ENCODE assay signal across 8 cellular contexts in genomic region chr9:101028346-101029299, GRCh38. TPM values are rescaled to one million over a fixed set of nuclear protein-coding genes. Genes with fewer than 3 reads are reported as not detected.
DNase-seq lines count a peak whose midpoint lies in the region; ATAC-seq, FAIRE-seq and TF ChIP-seq lines count a peak whose summit lies in the region.

Gene PLPPR1 (plus strand): TSS chr9:101028727.

- H3K9me3 Mint-ChIP-seq in activated T-cell treated with anti-CD3 and anti-CD28 coated beads, Interleukin-2, amount 50 U/mL, for 72 hours: no peaks in the 10 kb centered on the region

- peak within 1 kb of the TSS; percentile 56 to 71 for H3K4me3 Mint-ChIP-seq in activated T-cell treated with anti-CD3 and anti-CD28 coated beads, Interleukin-2, amount 50 U/mL, for 72 hours

- no peak within 1 kb of the TSS for H3K27ac Mint-ChIP-seq in activated T-cell treated with anti-CD3 and anti-CD28 coated beads, Interleukin-2, amount 50 U/mL, for 72 hours

- H3K4me1 Mint-ChIP-seq in activated T-cell treated with anti-CD3 and anti-CD28 coated beads, Interleukin-2, amount 50 U/mL, for 72 hours (ENCODE audit: low read depth): no peaks in the 10 kb centered on the region

- ATAC-seq in activated T-cell treated with anti-CD3 and anti-CD28 coated beads, Interleukin-2, amount 50 U/mL, for 72 hours (replicated peaks in 1 of 2): peak in 1 of 2 donors; percentile 32
- peak; percentile 93 for ATAC-seq in left ventricle myocardium superior
- ATAC-seq in GM18909 (IDR thresholded peaks at IDR 0.05; ENCODE audit: poor library complexity, unreplicated experiment): no peak

- no peak for FAIRE-seq in D721Med (lab: Jason Lieb, UNC)

- peaks cover 55% of the 10 kb centered on the region for H3K27me3 Mint-ChIP-seq in activated T-cell treated with anti-CD3 and anti-CD28 coated beads, Interleukin-2, amount 50 U/mL, for 72 hours (ENCODE audit: low read depth)

- intact Hi-C loops in left ventricle myocardium superior (cut with micrococcal nuclease): no loop called here
- intact Hi-C loops in posterior vena cava (cut with DNase I): no loop called here

- DNase-seq in D721Med (ENCODE audit: insufficient read length, low spot score) (peak; percentile 57), NCI-H1417 treated with DMSO at 0.1 percent for 48 hours (lab: John Stamatoyannopoulos, UW) (peak; percentile 71), left ventricle myocardium superior (peak; percentile 34), posterior vena cava (ENCODE audit: low spot score) (peak; percentile 77), DMS114 treated with DMSO at 0.1 percent for 48 hours (lab: John Stamatoyannopoulos, UW; ENCODE audit: unreplicated experiment) (no peak)
- no peak for DNase-seq in activated T-cell treated with anti-CD3 and anti-CD28 coated beads, Interleukin-2, amount 50 U/mL, for 72 hours
- no peak for DNase-seq in activated CD4-positive, CD25-positive, alpha-beta regulatory T cell (lab: John Stamatoyannopoulos, UW)

- H3K36me3 Mint-ChIP-seq in activated T-cell treated with anti-CD3 and anti-CD28 coated beads, Interleukin-2, amount 50 U/mL, for 72 hours (ENCODE audit: insufficient read depth in 2 of 2): no peaks in the 10 kb centered on the region

- TF ChIP-seq CTCF in D721Med (IDR thresholded peaks at IDR 0.05; ENCODE audit: insufficient read depth, missing control alignments): peak; percentile 1

RNA-seq across cellular contexts. Expression of gene PLPPR1, which starts in this region (rescaled TPM):
- not detected for total RNA-seq in activated T-cell treated with anti-CD3 and anti-CD28 coated beads, Interleukin-2, amount 50 U/mL, for 72 hours
- not detected for total RNA-seq in left ventricle myocardium superior
- total RNA-seq in posterior vena cava: not detected

Comparison
In these comparisons a context has a peak if more than half of its experiments do, and no peak if none do; other contexts are left out.
1. Peak in DNase-seq and ATAC-seq in left ventricle myocardium superior; RNA of the gene not detected or under 1 TPM.
2. Peak in DNase-seq in posterior vena cava; RNA of the gene not detected or under 1 TPM.
3. DNase-seq: peak in D721Med (single experiment) and NCI-H1417 treated with DMSO at 0.1 percent for 48 hours (single experiment); none in activated T-cell treated with anti-CD3 and anti-CD28 coated beads, Interleukin-2, amount 50 U/mL, for 72 hours (0 of 2), activated CD4-positive, CD25-positive, alpha-beta regulatory T cell (0 of 4) and DMS114 treated with DMSO at 0.1 percent for 48 hours (single experiment).